In genomic region chr6:18177566-18177965, GRCh38 we compare ENCODE assay signal across 19 cellular contexts.
"Had no signal": no experiment of that assay in that cellular context is flagged by ENCODE, and none has a peak within 500 bp of the region (broad histone marks: within the 10 kb centered on the region; RNA-seq: fewer than 3 reads in every experiment).

No MANE protein-coding gene starts in this region.

- H3K4me3 ChIP-seq: heart left ventricle, ovary, right atrium auricular region, sigmoid colon, skin epidermis, testis, tibial nerve had no signal

- ATAC-seq: esophagus mucosa; heart left ventricle; naive thymus-derived CD8-positive, alpha-beta T cell; stimulated activated naive B cell treated with anti-CD40 and anti-IgM and Interleukin-4, amounts not matched to agents 10 μg/mL and 1 μg/mL and 100 μg/mL, for 72 hours; stimulated activated naive CD8-positive, alpha-beta T cell treated with anti-CD3 and anti-CD28 coated beads, Interleukin-15, amount 100 ng/mL, for 72 hours had no signal

- H3K27me3 Mint-ChIP-seq: naive thymus-derived CD8-positive, alpha-beta T cell; stimulated activated naive B cell treated with anti-CD40 and anti-IgM and Interleukin-4, amounts not matched to agents 10 μg/mL and 1 μg/mL and 100 μg/mL, for 72 hours; stimulated activated naive CD8-positive, alpha-beta T cell treated with anti-CD3 and anti-CD28 coated beads, Interleukin-15, amount 100 ng/mL, for 72 hours had no signal

- H3K9me3 ChIP-seq: ovary, right atrium auricular region, sigmoid colon, testis, tibial nerve had no signal

- H3K27ac ChIP-seq: ovary, right atrium auricular region, sigmoid colon, testis, tibial nerve had no signal

- H3K4me1 Mint-ChIP-seq: neural crest cell had no signal

- H3K4me3 Mint-ChIP-seq: naive thymus-derived CD8-positive, alpha-beta T cell; neural crest cell; stimulated activated naive B cell treated with anti-CD40 and anti-IgM and Interleukin-4, amounts not matched to agents 10 μg/mL and 1 μg/mL and 100 μg/mL, for 72 hours; stimulated activated naive CD8-positive, alpha-beta T cell treated with anti-CD3 and anti-CD28 coated beads, Interleukin-15, amount 100 ng/mL, for 72 hours had no signal

- FAIRE-seq: endometrium had no signal

- H3K27me3 ChIP-seq: heart left ventricle, ovary, right atrium auricular region, sigmoid colon, testis, tibial nerve had no signal

- H3K36me3 ChIP-seq: ovary had no signal

- H3K27ac Mint-ChIP-seq: naive thymus-derived CD8-positive, alpha-beta T cell; stimulated activated naive B cell treated with anti-CD40 and anti-IgM and Interleukin-4, amounts not matched to agents 10 μg/mL and 1 μg/mL and 100 μg/mL, for 72 hours; stimulated activated naive CD8-positive, alpha-beta T cell treated with anti-CD3 and anti-CD28 coated beads, Interleukin-15, amount 100 ng/mL, for 72 hours had no signal

- H3K4me1 ChIP-seq: right atrium auricular region, sigmoid colon, testis had no signal

- DNase-seq: cortex of kidney; effector memory CD4-positive, alpha-beta T cell; heart left ventricle; hippocampal formation; naive thymus-derived CD8-positive, alpha-beta T cell; nucleus accumbens; ovary; sigmoid colon; stimulated activated CD4-positive, alpha-beta T cell treated with anti-CD3 and anti-CD28 coated beads, Interleukin-2, amount 100 ng/mL, for 24 hours; stimulated activated CD4-positive, alpha-beta T cell treated with anti-CD3 and anti-CD28 coated beads, Interleukin-4, amount 100 ng/mL, for 4 hours; stimulated activated naive B cell treated with anti-CD40 and anti-IgM and Interleukin-4, amounts not matched to agents 10 μg/mL and 1 μg/mL and 100 μg/mL, for 72 hours; stimulated activated naive CD8-positive, alpha-beta T cell treated with anti-CD3 and anti-CD28 coated beads, Interleukin-15, amount 100 ng/mL, for 72 hours; testis had no signal
